ENCODE assay signal across 8 cellular contexts in the genomic region with DNA sequence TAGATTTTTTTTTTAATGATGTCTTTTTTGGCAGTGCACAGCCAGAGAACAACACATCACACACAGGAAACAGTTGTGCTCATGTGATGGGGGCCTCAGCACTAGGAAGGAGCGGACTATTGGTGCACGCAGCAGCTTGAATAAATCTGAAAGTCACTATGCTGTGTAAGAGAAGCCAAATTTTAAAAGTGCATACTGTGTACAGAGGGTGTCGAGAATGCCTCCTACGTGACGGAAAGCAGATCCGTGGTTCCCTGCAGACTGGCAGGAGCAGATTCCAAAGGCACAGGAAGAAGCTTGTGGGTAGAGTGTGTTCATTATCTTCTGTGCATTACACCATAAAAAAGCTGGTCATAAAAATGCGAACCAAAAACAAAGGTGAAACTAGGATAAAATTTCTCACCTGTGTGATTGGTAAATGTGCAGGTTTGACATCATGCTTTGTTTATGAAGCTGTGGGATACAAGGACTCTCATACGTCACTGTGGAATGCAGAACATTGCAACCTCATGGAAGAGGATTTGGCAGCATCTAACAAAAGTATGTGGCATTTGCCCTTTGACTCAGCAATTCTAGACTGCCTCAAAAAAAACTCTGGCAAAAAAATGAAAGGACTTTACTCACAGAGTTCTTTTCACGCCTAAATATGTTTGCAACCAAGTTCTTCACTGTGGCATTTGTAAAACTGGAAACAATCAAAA. TPM values are rescaled to one million over a fixed set of nuclear protein-coding genes. Genes with fewer than 3 reads are reported as not detected.
DNase-seq lines count a peak whose midpoint lies in the region; ATAC-seq, FAIRE-seq and TF ChIP-seq lines count a peak whose summit lies in the region.
"Not testable (repeated sequence)": the region's sequence is repeated elsewhere in the genome, so short reads cannot be mapped to it uniquely, and the experiment has no call there.

No MANE protein-coding gene starts in this region.

- 82 to 97% methylated on average over 6 to 8 of the region's 9 CpGs for WGBS in mesodermal cell (ENCODE audit: insufficient coverage in 2 of 2), 2 experiments
- 33% methylated on average over 9 of the region's 9 CpGs for WGBS in smooth muscle cell (ENCODE audit: low lambda C conversion rate)

- H3K79me2 ChIP-seq in HCT116 (ENCODE audit: insufficient read depth, low read length); astrocyte (ENCODE audit: insufficient read depth, low read length); smooth muscle cell (ENCODE audit: low read depth): not testable (repeated sequence)

- not testable (repeated sequence) for ATAC-seq in HCT116

- H3K4me1 Mint-ChIP-seq in astrocyte (ENCODE audit: low read depth, unreplicated experiment), result peaks cover 12% of the 10 kb centered on the region

- H3K27ac Mint-ChIP-seq in astrocyte (ENCODE audit: unreplicated experiment), result peak overlapping the region; percentile 98

- not testable (repeated sequence) for TF ChIP-seq RAD21 in HCT116 (IDR thresholded peaks at IDR 0.05; ENCODE audit: low read depth)

- H3K27me3 Mint-ChIP-seq in astrocyte (ENCODE audit: low read depth, unreplicated experiment), result not testable (repeated sequence)

- not testable (repeated sequence) for H3K9me3 Mint-ChIP-seq in astrocyte (ENCODE audit: unreplicated experiment)

- TF ChIP-seq POLR2A in HCT116 (IDR thresholded peaks at IDR 0.05; ENCODE audit: borderline replicate concordance, extremely low read depth, insufficient read depth, insufficient read length), result not testable (repeated sequence)

- not testable (repeated sequence) for H2AFZ ChIP-seq in HCT116 (ENCODE audit: low read depth, low read length, poor library complexity, severe bottlenecking); astrocyte (ENCODE audit: low read depth, low read length); smooth muscle cell (ENCODE audit: low read depth)

- H3K9me3 ChIP-seq in HCT116 (ENCODE audit: control insufficient read depth in 1 of 2, insufficient read depth in 1 of 2, low read depth in 1 of 2, low read length in 2 of 2); astrocyte (ENCODE audit: insufficient read depth, low read depth, low read length); left ventricle myocardium inferior (replicated peaks); mesodermal cell (ENCODE audit: control insufficient read depth, low read length); smooth muscle cell (replicated peaks; ENCODE audit: low read depth): not testable (repeated sequence)

- H3K4me2 ChIP-seq in HCT116 (ENCODE audit: low read length), result not testable (repeated sequence)
- peak overlapping the region; percentile 58 for H3K4me2 ChIP-seq in astrocyte (ENCODE audit: low read length)
- peak overlapping the region; percentile 73 for H3K4me2 ChIP-seq in smooth muscle cell

- H4K20me1 ChIP-seq in HCT116 (ENCODE audit: insufficient read depth); smooth muscle cell (ENCODE audit: low read depth): not testable (repeated sequence)
- peaks cover 17% of the 10 kb centered on the region for H4K20me1 ChIP-seq in astrocyte (ENCODE audit: insufficient read depth, low read length)

- CTCF ChIA-PET in HCT116 (lab: Charles Lee), result not testable (repeated sequence)

- H3K4me1 ChIP-seq in HCT116 (ENCODE audit: control insufficient read depth in 1 of 2, insufficient read depth in 2 of 2, low read length in 2 of 2); mesodermal cell (ENCODE audit: control insufficient read depth, insufficient read depth, low read length, poor library complexity, severe bottlenecking); smooth muscle cell (ENCODE audit: low read depth): not testable (repeated sequence)
- H3K4me1 ChIP-seq in astrocyte (ENCODE audit: insufficient read depth, low read length) (peaks cover 23% of the 10 kb centered on the region), left ventricle myocardium inferior (peaks cover 16% of the 10 kb centered on the region)

- RAD21 ChIA-PET in HCT116 (lab: Charles Lee; ENCODE audit: low non-redundant PET in 1 of 2, low total read pairs in 2 of 2, uncharacterized antibody in 2 of 2, unreplicated experiment in 2 of 2), result not testable (repeated sequence)

- not testable (repeated sequence) for H3K27ac ChIP-seq in HCT116 (ENCODE audit: low read depth, low read length)
- peak overlapping the region; percentile 62 for H3K27ac ChIP-seq in astrocyte (ENCODE audit: low read depth, low read length)
- H3K27ac ChIP-seq in left ventricle myocardium inferior (replicated peaks), result peak overlapping the region; percentile 81
- peak overlapping the region; percentile 83 for H3K27ac ChIP-seq in mesodermal cell (ENCODE audit: low read depth, low read length, severe bottlenecking)
- H3K27ac ChIP-seq in smooth muscle cell (ENCODE audit: low read depth), result peak overlapping the region; percentile 85

- H3K27me3 ChIP-seq in HCT116 (ENCODE audit: insufficient read depth, low read length); astrocyte (ENCODE audit: insufficient read depth, low read length); left ventricle myocardium inferior (ENCODE audit: low read depth); smooth muscle cell (ENCODE audit: low read depth): not testable (repeated sequence)

- peak overlapping the region; percentile 67 for H3K4me3 Mint-ChIP-seq in astrocyte (ENCODE audit: unreplicated experiment)

- not testable (repeated sequence) for H3K9me2 ChIP-seq in HCT116 (ENCODE audit: insufficient read depth)

- BruUV-seq in HCT116 (replicated peaks; lab: Mats Ljungman, UMichigan), result TSS peak; percentile 47

- not testable (repeated sequence) for TF ChIP-seq CTCF in HCT116 (IDR thresholded peaks at IDR 0.05 in 2 of 3, conservative IDR thresholded peaks at IDR 0.05 in 1 of 3; ENCODE audit: borderline replicate concordance in 1 of 3, insufficient read depth in 1 of 3, low read depth in 2 of 3, low read length in 2 of 3); astrocyte (IDR thresholded peaks at IDR 0.05; ENCODE audit: insufficient read depth, low read depth, low read length); epithelial cell of proximal tubule (conservative IDR thresholded peaks at IDR 0.05; ENCODE audit: low read depth, low read length); left ventricle myocardium inferior (IDR thresholded peaks at IDR 0.05; ENCODE audit: borderline replicate concordance); smooth muscle cell (IDR thresholded peaks at IDR 0.05; ENCODE audit: borderline replicate concordance, insufficient read depth, poor library complexity, severe bottlenecking)

- not testable (repeated sequence) for H3K4me3 ChIP-seq in HCT116 (replicated peaks in 1 of 2; ENCODE audit: low read depth in 1 of 2, low read length in 2 of 2); astrocyte (ENCODE audit: insufficient read depth, low read depth, low read length); epithelial cell of proximal tubule (ENCODE audit: low read depth, low read length); left ventricle myocardium inferior; mesodermal cell (ENCODE audit: extremely low read depth, insufficient read depth, low read length, poor library complexity, severe bottlenecking)
- H3K4me3 ChIP-seq in smooth muscle cell, result peak overlapping the region; percentile 3

- POLR2A ChIA-PET in HCT116 (lab: Charles Lee), result not testable (repeated sequence)

- H3K36me3 ChIP-seq in HCT116 (ENCODE audit: control insufficient read depth in 1 of 2, insufficient read depth in 2 of 2, low read length in 2 of 2) (peaks cover 7 to 15% of the 10 kb centered on the region in 2 experiments; a peak in 2 of 4 replicates), left ventricle myocardium inferior (peaks cover 36% of the 10 kb centered on the region)
- not testable (repeated sequence) for H3K36me3 ChIP-seq in astrocyte (ENCODE audit: insufficient read depth, low read length); mesodermal cell (ENCODE audit: control insufficient read depth, insufficient read depth, low read length); smooth muscle cell (ENCODE audit: low read depth)

- H3K36me3 Mint-ChIP-seq in astrocyte (ENCODE audit: low read depth, unreplicated experiment), result peaks cover 18% of the 10 kb centered on the region

- intact Hi-C loops in HCT116 (cut with micrococcal nuclease); left ventricle myocardium inferior (cut with micrococcal nuclease): not testable (repeated sequence)

- not testable (repeated sequence) for H3F3A ChIP-seq in smooth muscle cell (ENCODE audit: low read depth)

- H3K9ac ChIP-seq in HCT116 (ENCODE audit: low read length), result not testable (repeated sequence)
- H3K9ac ChIP-seq in astrocyte (ENCODE audit: low read length), result peak overlapping the region; percentile 36
- peak overlapping the region; percentile 19 for H3K9ac ChIP-seq in smooth muscle cell (ENCODE audit: low read depth)

- DNase-seq in AG08395 (ENCODE audit: low spot score), result peak; percentile 72
- not testable (repeated sequence) for DNase-seq in HCT116 (ENCODE audit: low read depth, low spot score); left ventricle myocardium inferior; smooth muscle cell (lab: John Stamatoyannopoulos, UW; ENCODE audit: unreplicated experiment)
- DNase-seq in RPMI7951 (ENCODE audit: low read depth), result peak; percentile 64
- DNase-seq in astrocyte (ENCODE audit: low read depth), result peak; percentile 97
- peak; percentile 79 for DNase-seq in epithelial cell of proximal tubule (ENCODE audit: low read depth)

- not testable (repeated sequence) for FAIRE-seq in astrocyte (lab: Jason Lieb, UNC)

RNA-seq across cellular contexts. Expression of gene PDCD6, which starts 8.0 kb away (rescaled TPM):
- total RNA-seq in HCT116 (2021; ENCODE audit: unreplicated experiment), result 107 TPM
- polyA plus RNA-seq in HCT116 (2012), result 149 and 166 TPM in 2 replicates
- 147 and 158 TPM in 2 replicates for total RNA-seq in RPMI7951 (2014; rRNA removed; shearing (Covaris generic))
- 99.1 and 99.6 TPM in 2 replicates for total RNA-seq in astrocyte
- total RNA-seq in epithelial cell of proximal tubule, result 98.0 and 108 TPM in 2 replicates
- total RNA-seq in left ventricle myocardium inferior, result 34.2 TPM
- polyA plus RNA-seq in mesodermal cell (2013, experiment 1 of 2), result 81.1 TPM
- polyA plus RNA-seq in mesodermal cell (2013, experiment 2 of 2), result 85.3 TPM
- 96.2 and 142 TPM in 2 replicates for total RNA-seq in smooth muscle cell
- 148 and 166 TPM in 2 replicates for polyA plus RNA-seq in smooth muscle cell

RNA-seq across cellular contexts. Expression of gene SDHA, which starts 45.3 kb away (rescaled TPM):
- 134 TPM for total RNA-seq in HCT116 (2021; ENCODE audit: unreplicated experiment)
- polyA plus RNA-seq in HCT116 (2012), result 133 and 143 TPM in 2 replicates
- 91.9 and 95.6 TPM in 2 replicates for total RNA-seq in RPMI7951 (2014; rRNA removed; shearing (Covaris generic))
- total RNA-seq in astrocyte, result 91.7 and 102 TPM in 2 replicates
- total RNA-seq in epithelial cell of proximal tubule, result 99.3 and 103 TPM in 2 replicates
- total RNA-seq in left ventricle myocardium inferior, result 757 TPM
- 95.4 TPM for polyA plus RNA-seq in mesodermal cell (2013, experiment 1 of 2)
- polyA plus RNA-seq in mesodermal cell (2013, experiment 2 of 2), result 78.7 TPM
- total RNA-seq in smooth muscle cell, result 59.7 and 68.7 TPM in 2 replicates
- polyA plus RNA-seq in smooth muscle cell, result 120 and 130 TPM in 2 replicates

RNA-seq across cellular contexts. Expression of gene CCDC127, which starts 45.5 kb away (rescaled TPM):
- total RNA-seq in HCT116 (2021; ENCODE audit: unreplicated experiment) (5.1 TPM), astrocyte (5.6 and 8.8 TPM in 2 replicates), epithelial cell of proximal tubule (4.2 and 4.5 TPM in 2 replicates), left ventricle myocardium inferior (7.9 TPM), smooth muscle cell (2.8 and 3.2 TPM in 2 replicates)
- 2.2 and 2.8 TPM in 2 replicates for polyA plus RNA-seq in HCT116 (2012)
- total RNA-seq in RPMI7951 (2014; rRNA removed; shearing (Covaris generic)), result 3.4 and 3.8 TPM in 2 replicates
- polyA plus RNA-seq in mesodermal cell (2013, experiment 1 of 2), result 5.2 TPM
- polyA plus RNA-seq in mesodermal cell (2013, experiment 2 of 2), result 4.4 TPM
- polyA plus RNA-seq in smooth muscle cell, result 8.6 and 9.0 TPM in 2 replicates

RNA-seq across cellular contexts. Expression of gene AHRR, which starts 58.1 kb away (rescaled TPM):
- 12.7 TPM for total RNA-seq in HCT116 (2021; ENCODE audit: unreplicated experiment)
- polyA plus RNA-seq in HCT116 (2012), result 2.5 and 3.2 TPM in 2 replicates
- 51.8 and 62.2 TPM in 2 replicates for total RNA-seq in RPMI7951 (2014; rRNA removed; shearing (Covaris generic))
- total RNA-seq in astrocyte, result 8.6 and 10.5 TPM in 2 replicates
- total RNA-seq in epithelial cell of proximal tubule, result 0.29 and 0.65 TPM in 2 replicates
- 1.4 TPM for total RNA-seq in left ventricle myocardium inferior
- 1.7 TPM for polyA plus RNA-seq in mesodermal cell (2013, experiment 1 of 2)
- 1.6 TPM for polyA plus RNA-seq in mesodermal cell (2013, experiment 2 of 2)
- total RNA-seq in smooth muscle cell, result 14.4 and 23.4 TPM in 2 replicates
- polyA plus RNA-seq in smooth muscle cell, result 18.2 and 20.8 TPM in 2 replicates
